ENCODE assay signal across 7 cellular contexts in the genomic region with DNA sequence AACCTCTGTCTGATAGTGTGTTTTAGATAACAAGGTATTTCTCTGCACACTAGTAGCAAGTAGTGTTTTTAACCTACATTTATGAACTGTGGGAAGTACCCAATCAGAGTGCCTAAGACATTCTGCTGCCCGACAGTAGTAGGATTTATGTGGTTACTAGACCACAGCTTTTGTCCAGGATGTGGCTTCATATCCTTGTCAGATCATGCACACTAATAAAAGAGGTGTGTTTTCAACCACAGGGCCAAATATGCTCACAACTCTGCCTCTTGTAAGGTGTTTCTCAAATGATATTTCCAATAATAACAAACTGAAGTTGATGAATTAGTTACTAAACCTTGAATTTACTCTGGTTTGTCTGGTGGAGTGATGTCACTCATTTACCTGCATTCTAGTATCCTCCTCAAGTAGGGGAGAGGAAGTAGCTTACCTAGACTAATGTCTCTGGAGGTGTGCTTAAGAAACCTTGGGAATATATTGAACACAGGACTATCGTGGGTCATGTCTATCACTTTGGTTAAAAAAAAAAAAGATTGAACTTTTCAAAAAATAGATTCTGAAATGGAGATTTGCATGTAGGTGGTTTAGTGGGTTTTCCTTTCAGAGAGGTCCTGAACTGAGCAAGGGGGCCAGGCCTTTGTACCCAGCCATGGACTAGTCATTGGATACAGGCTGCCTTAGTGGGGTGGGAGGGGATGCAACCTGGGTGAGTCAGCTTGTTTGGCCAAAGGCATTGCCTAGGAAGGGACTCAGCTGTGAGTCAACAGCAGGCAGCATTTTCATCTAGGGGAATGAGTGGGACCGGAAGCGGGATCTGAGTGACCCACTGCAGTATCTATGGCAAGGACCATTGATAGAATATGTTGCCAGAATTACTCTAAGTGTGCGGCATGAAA. TPM values are rescaled to one million over a fixed set of nuclear protein-coding genes. Genes with fewer than 3 reads are reported as not detected.
DNase-seq lines count a peak whose midpoint lies in the region; ATAC-seq and TF ChIP-seq lines count a peak whose summit lies in the region.

No MANE protein-coding gene starts in this region.

- H3K36me3 ChIP-seq in SJSA1 = peaks cover 19% of the 10 kb centered on the region

- peak; percentile 65 for ATAC-seq in HG03045 (IDR thresholded peaks at IDR 0.05; ENCODE audit: unreplicated experiment)

- no peaks in the 10 kb centered on the region for H3K9me3 ChIP-seq in SJSA1 (replicated peaks)

- H3K27me3 ChIP-seq in SJSA1 (replicated peaks) = no peaks in the 10 kb centered on the region

- in situ Hi-C loops in astrocyte of the cerebellum (cut with HindIII; ENCODE audit: low sequenced_read_pairs) = no loop called here

- no peak for TF ChIP-seq CTCF in astrocyte of the cerebellum (IDR thresholded peaks at IDR 0.05; ENCODE audit: low read depth, low read length, missing control alignments)

- H3K4me1 ChIP-seq in SJSA1 (replicated peaks) = peaks cover 15% of the 10 kb centered on the region

- peak overlapping the region; percentile 50 for H3K27ac ChIP-seq in SJSA1

- H3K4me3 ChIP-seq in SJSA1 (no peak overlapping the region), astrocyte of the cerebellum (ENCODE audit: low read depth, low read length) (no peak overlapping the region)

- peak; percentile 15 for DNase-seq in GM19238 (ENCODE audit: insufficient read length, low spot score)
- DNase-seq in SJSA1 (ENCODE audit: low read depth in 1 of 2, low spot score in 2 of 2) = peak; percentile 55 to 88
- DNase-seq in astrocyte of the cerebellum (ENCODE audit: low read depth) = peak; percentile 75
- DNase-seq in renal cortical epithelial cell (ENCODE audit: low read depth) = peak; percentile 85
- DNase-seq in NCI-H2227 (lab: John Stamatoyannopoulos, UW; ENCODE audit: unreplicated experiment) = no peak
- DNase-seq in NCI-H2107 treated with DMSO at 0.1 percent for 48 hours (lab: John Stamatoyannopoulos, UW; ENCODE audit: unreplicated experiment) = no peak

RNA-seq across cellular contexts. Expression of a gene that starts 14.1 kb away (rescaled TPM):
- total RNA-seq in SJSA1 (2014; rRNA removed; shearing (Covaris generic)) = 9.9 and 10.3 TPM in 2 replicates
- 10.4 and 17.9 TPM in 2 replicates for total RNA-seq in renal cortical epithelial cell

RNA-seq across cellular contexts. Expression of a gene that starts 43.6 kb away (rescaled TPM):
- total RNA-seq in SJSA1 (2014; rRNA removed; shearing (Covaris generic)) = not detected in 2 replicates
- 0.05 TPM in 1 of 2 replicates, not detected in the other for total RNA-seq in renal cortical epithelial cell

Comparison
In these comparisons a context has a peak if more than half of its experiments do, and no peak if none do; other contexts are left out.
1. DNase-seq: peak in GM19238 (single experiment), SJSA1 (2 of 2), astrocyte of the cerebellum (single experiment) and renal cortical epithelial cell (single experiment); none in NCI-H2227 (single experiment) and NCI-H2107 treated with DMSO at 0.1 percent for 48 hours (single experiment).